11 cellular contexts compared by ENCODE assay signal in the genomic region with DNA sequence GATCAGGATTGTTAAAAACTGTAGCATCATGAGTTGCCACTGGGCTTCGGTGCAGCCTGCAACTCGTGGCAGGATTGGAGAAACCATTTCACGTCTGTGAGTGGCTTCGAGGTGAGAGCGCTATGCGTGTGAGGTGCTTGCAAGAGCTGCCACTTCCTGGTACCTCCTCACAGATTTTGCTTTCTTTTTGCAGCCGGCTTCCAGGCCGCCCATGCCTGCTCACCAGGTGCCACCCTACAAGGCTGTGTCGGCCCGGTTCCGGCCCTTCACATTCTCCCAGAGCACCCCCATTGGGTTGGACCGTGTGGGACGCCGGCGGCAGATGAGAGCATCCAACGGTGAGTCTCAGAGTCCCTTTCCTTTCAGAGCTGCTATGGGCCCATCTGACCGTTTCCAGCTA. TPM values are rescaled to one million over a fixed set of nuclear protein-coding genes. Genes with fewer than 3 reads are reported as not detected.
DNase-seq lines count a peak whose midpoint lies in the region; ATAC-seq lines count a peak whose summit lies in the region.
"Had no signal": no experiment of that assay in that cellular context is flagged by ENCODE, and none has a peak within 500 bp of the region (broad histone marks: within the 10 kb centered on the region; RNA-seq: fewer than 3 reads in every experiment).

No MANE protein-coding gene starts in this region.

- no peaks in the 10 kb centered on the region for H3K27me3 ChIP-seq in CD8-positive, alpha-beta memory T cell (ENCODE audit: insufficient read depth, low read length, poor library complexity, severe bottlenecking)
- H3K27me3 ChIP-seq in duodenal mucosa (ENCODE audit: control insufficient read depth in 1 of 2, insufficient read depth in 2 of 2, low read length in 2 of 2) = no peaks in the 10 kb centered on the region

- H3K27me3 Mint-ChIP-seq in CD8-positive, alpha-beta memory T cell = no peaks in the 10 kb centered on the region

- peak overlapping the region; percentile 91 to 99 (median 99) for H3K4me3 Mint-ChIP-seq in CD8-positive, alpha-beta memory T cell

- POLR2A ChIA-PET in CD8-positive, alpha-beta memory T cell (lab: Charles Lee) = interaction anchor here (0.6 to 8.5 kb wide), 7 partner anchors 9 to 812 kb away, joined by 3 to 221 read pairs (median 5); no protein-coding TSS in a partner anchor

- H3K9me3 ChIP-seq in CD8-positive, alpha-beta memory T cell (ENCODE audit: low read length) = no peaks in the 10 kb centered on the region
- H3K9me3 ChIP-seq in duodenal mucosa (ENCODE audit: control insufficient read depth in 1 of 2, low read length in 2 of 2) = no peaks in the 10 kb centered on the region

- ATAC-seq in GM21717 (IDR thresholded peaks at IDR 0.05; ENCODE audit: unreplicated experiment) = no peak
- no peak for ATAC-seq in HG03135 (IDR thresholded peaks at IDR 0.05; ENCODE audit: unreplicated experiment)

- CTCF ChIA-PET in CD8-positive, alpha-beta memory T cell (lab: Charles Lee) = interaction anchor here (0.7 to 2.7 kb wide), 12 partner anchors 10 to 33 kb away, joined by 3 to 22 read pairs (median 4); no protein-coding TSS in a partner anchor

- DNase-seq in CD8-positive, alpha-beta memory T cell = peak; percentile 78 to 95 (median 89)
- peak; percentile 88 for DNase-seq in activated CD8-positive, alpha-beta memory T cell treated with anti-CD3 and anti-CD28 coated beads for 24 hours
- peak; percentile 85 for DNase-seq in stimulated activated CD4-positive, alpha-beta T cell treated with anti-CD3 and anti-CD28 coated beads, Interleukin-4, amount 100 ng/mL, for 24 hours
- DNase-seq in DMS53 treated with DMSO at 0.1 percent for 48 hours (lab: John Stamatoyannopoulos, UW; ENCODE audit: unreplicated experiment) (no peak), glomerular visceral epithelial cell (ENCODE audit: extremely low spot score) (no peak)
- DNase-seq: HCEC 1CT, NCI-H510A treated with DMSO at 0.1 percent for 48 hours had no signal

- H3K9me3 Mint-ChIP-seq in CD8-positive, alpha-beta memory T cell = no peaks in the 10 kb centered on the region

- no peaks in the 10 kb centered on the region for H3K36me3 ChIP-seq in CD8-positive, alpha-beta memory T cell (ENCODE audit: insufficient read depth, low read length)
- H3K36me3 ChIP-seq in duodenal mucosa (ENCODE audit: control insufficient read depth in 1 of 2, insufficient read depth in 2 of 2, low read length in 2 of 2) = peaks cover 33 to 39% of the 10 kb centered on the region in 2 donors

- peaks cover 51% of the 10 kb centered on the region for H3K4me1 ChIP-seq in CD8-positive, alpha-beta memory T cell (ENCODE audit: insufficient read depth, low read length)
- H3K4me1 ChIP-seq in duodenal mucosa (ENCODE audit: control insufficient read depth in 1 of 2, insufficient read depth in 2 of 2, low read length in 2 of 2) = peaks cover 5 to 9% of the 10 kb centered on the region in 2 donors

- peaks cover 6 to 44% (median 9%) of the 10 kb centered on the region in 3 donors for H3K36me3 Mint-ChIP-seq in CD8-positive, alpha-beta memory T cell

- H3K9ac ChIP-seq in duodenal mucosa (ENCODE audit: low read depth in 1 of 2, low read length in 2 of 2) = peak overlapping the region in 1 of 2 donors; percentile 57

- peak overlapping the region; percentile 89 for H3K4me3 ChIP-seq in CD8-positive, alpha-beta memory T cell (ENCODE audit: low read length)
- H3K4me3 ChIP-seq in duodenal mucosa (ENCODE audit: low read depth in 1 of 2, low read length in 2 of 2) = peak overlapping the region; percentile 56 to 67

- peak overlapping the region; percentile 85 for H3K27ac ChIP-seq in CD8-positive, alpha-beta memory T cell (ENCODE audit: low read depth, low read length)
- peak overlapping the region; percentile 23 for H3K27ac ChIP-seq in duodenal mucosa (ENCODE audit: low read depth, low read length)

- peak overlapping the region; percentile 95 to 100 (median 98) for H3K27ac Mint-ChIP-seq in CD8-positive, alpha-beta memory T cell

- peaks cover 65 to 72% (median 69%) of the 10 kb centered on the region in 3 donors for H3K4me1 Mint-ChIP-seq in CD8-positive, alpha-beta memory T cell

RNA-seq across cellular contexts. Expression of a gene that starts 57.9 kb away (rescaled TPM):
- not detected for total RNA-seq in CD8-positive, alpha-beta memory T cell
- not detected for polyA plus RNA-seq in CD8-positive, alpha-beta memory T cell
- total RNA-seq: renal cortical epithelial cell had no signal

Comparison
In these comparisons a context has a peak if more than half of its experiments do, and no peak if none do; other contexts are left out.
1. DNase-seq: peak in CD8-positive, alpha-beta memory T cell (5 of 5), activated CD8-positive, alpha-beta memory T cell treated with anti-CD3 and anti-CD28 coated beads for 24 hours (single experiment) and stimulated activated CD4-positive, alpha-beta T cell treated with anti-CD3 and anti-CD28 coated beads, Interleukin-4, amount 100 ng/mL, for 24 hours (single experiment); none in DMS53 treated with DMSO at 0.1 percent for 48 hours (single experiment) and glomerular visceral epithelial cell (single experiment).